ENCODE assay signal across 1 cellular context in genomic region chr15:84754889-84755288, GRCh38.
TF ChIP-seq lines count a peak whose summit lies in the region.

No MANE protein-coding gene starts in this region.

TF ChIP-seq in HEK293, 187 proteins besides CTCF, POLR2A, EP300 and RAD21 (continued from another document):
- peak; percentile 85 for TF ChIP-seq ZNF362 (tag by site-specific recombination; IDR thresholded peaks at IDR 0.05)
